ENCODE assay signal across 18 cellular contexts in genomic region chr15:80585544-80586018, GRCh38.
DNase-seq lines count a peak whose midpoint lies in the region; FAIRE-seq and TF ChIP-seq lines count a peak whose summit lies in the region.
"Had no signal": no experiment of that assay in that cellular context is flagged by ENCODE, and none has a peak within 500 bp of the region (broad histone marks: within the 10 kb centered on the region; RNA-seq: fewer than 3 reads in every experiment).

No MANE protein-coding gene starts in this region.

- H3K9me3 ChIP-seq in keratinocyte (ENCODE audit: control insufficient read depth, low read depth, low read length), result no peaks in the 10 kb centered on the region
- H3K9me3 ChIP-seq: body of pancreas, gastrocnemius medialis, thoracic aorta had no signal

- H4K20me1 ChIP-seq in keratinocyte (ENCODE audit: control insufficient read depth, extremely low read depth, insufficient read depth, low read length), result no peaks in the 10 kb centered on the region

- POLR2A ChIA-PET in RWPE1 (lab: Yijun Ruan, JAX; ENCODE audit: low non-redundant PET), result no interaction called here
- POLR2A ChIA-PET in GM10248 (lab: Yijun Ruan, JAX), result no interaction called here

- TF ChIP-seq CTCF in GM12873 (IDR thresholded peaks at IDR 0.05; ENCODE audit: insufficient read depth, low read depth, low read length, missing control alignments) (peak; percentile 23), RWPE1 (conservative IDR thresholded peaks at IDR 0.05; ENCODE audit: low read depth) (no peak; the same call in 1 of the 2 replicates), keratinocyte (optimal IDR thresholded peaks at IDR 0.05 in 1 of 3, IDR thresholded peaks at IDR 0.05 in 1 of 3, conservative IDR thresholded peaks at IDR 0.05 in 1 of 3; ENCODE audit: extremely low read depth in 1 of 3, insufficient read depth in 2 of 3, low read length in 3 of 3) (peak; percentile 68 to 72 (median 72)), GM10248 (IDR thresholded peaks at IDR 0.05; ENCODE audit: control extremely low read depth, extremely low read depth, low read depth, missing control alignments) (no peak)

- H3K4me3 ChIP-seq in keratinocyte (ENCODE audit: control insufficient read depth in 2 of 3, extremely low read depth in 1 of 3, insufficient read depth in 2 of 3, low read depth in 1 of 3, low read length in 3 of 3), result peak overlapping the region in 2 of 3 experiments; percentile 1 to 47
- H3K4me3 ChIP-seq: body of pancreas, gastrocnemius medialis, thoracic aorta had no signal

- no peaks in the 10 kb centered on the region for H3K27me3 ChIP-seq in keratinocyte (ENCODE audit: control insufficient read depth, extremely low read depth, insufficient read depth, low read length)
- H3K27me3 ChIP-seq: body of pancreas, gastrocnemius medialis had no signal

- DNase-seq in NCI-H1694 treated with DMSO at 0.1 percent for 48 hours (lab: John Stamatoyannopoulos, UW) (peak; percentile 17), NCI-H1694 (lab: John Stamatoyannopoulos, UW) (no peak), RWPE1 (ENCODE audit: low spot score) (peak; percentile 54), keratinocyte (ENCODE audit: low read depth, low spot score) (no peak), GM10248 (ENCODE audit: extremely low spot score) (no peak), H4 (ENCODE audit: low spot score) (no peak), SKM-1 (lab: John Stamatoyannopoulos, UW; ENCODE audit: unreplicated experiment) (no peak)
- DNase-seq: activated CD4-positive, alpha-beta T cell treated with anti-CD3 and anti-CD28 coated beads, Interleukin-2, amount 10 ng/mL, durations not matched to agents 7 days and 5 days; body of pancreas; CD4-positive, alpha-beta memory T cell; effector CD8-positive, alpha-beta T cell; gastrocnemius medialis; immature natural killer cell; NCI-H1930; T-helper 1 cell had no signal

- dilution Hi-C loops in keratinocyte (cut with MboI; ENCODE audit: extremely low pct_ligation_motif_present, low sequenced_read_pairs), result loop anchor here (25.0 kb wide), 1 partner anchor 102 kb away; the partner anchor contains the start of gene ABHD17C

- CTCF ChIA-PET in RWPE1 (lab: Yijun Ruan, JAX) (interaction anchor here (0.6 to 1.0 kb wide), 3 partner anchors 18 to 117 kb away, joined by 3 to 5 read pairs (median 4); no protein-coding TSS in a partner anchor), GM10248 (lab: Yijun Ruan, JAX) (interaction anchor here (1.3 kb wide), 1 partner anchor 9 kb away, joined by 3 read pairs; no protein-coding TSS in a partner anchor)

- FAIRE-seq in keratinocyte (lab: Jason Lieb, UNC), result no peak
- FAIRE-seq: A204.1 had no signal

- peak overlapping the region; percentile 12 for H3K9ac ChIP-seq in keratinocyte (ENCODE audit: control insufficient read depth, extremely low read depth, insufficient read depth, low read length)

- H3K27ac ChIP-seq in RWPE1 (peak overlapping the region; percentile 91), keratinocyte (ENCODE audit: control insufficient read depth, insufficient read depth, low read length) (peak overlapping the region; percentile 40)
- H3K27ac ChIP-seq: body of pancreas, gastrocnemius medialis, thoracic aorta had no signal

- no peak overlapping the region for H2AFZ ChIP-seq in keratinocyte (ENCODE audit: control insufficient read depth, low read length)

- H3K36me3 ChIP-seq in keratinocyte (ENCODE audit: control insufficient read depth in 2 of 2, extremely low read depth in 1 of 2, insufficient read depth in 2 of 2, low read length in 2 of 2), result no peaks in the 10 kb centered on the region
- H3K36me3 ChIP-seq: gastrocnemius medialis had no signal

- peak overlapping the region; percentile 75 for H3K4me2 ChIP-seq in keratinocyte (ENCODE audit: control insufficient read depth, extremely low read depth, insufficient read depth, low read depth, low read length)

- H3K79me2 ChIP-seq in keratinocyte (ENCODE audit: control insufficient read depth, insufficient read depth, low read length), result no peaks in the 10 kb centered on the region

- H3K9me1 ChIP-seq in keratinocyte (ENCODE audit: control insufficient read depth, extremely low read depth, insufficient read depth, low read length), result no peaks in the 10 kb centered on the region

- peaks cover 69% of the 10 kb centered on the region for H3K4me1 ChIP-seq in keratinocyte (ENCODE audit: control insufficient read depth, extremely low read depth, insufficient read depth, low read length)
- H3K4me1 ChIP-seq: gastrocnemius medialis had no signal

Comparison
In these comparisons a context has a peak if more than half of its experiments do, and no peak if none do; other contexts are left out.
1. DNase-seq: peak in NCI-H1694 treated with DMSO at 0.1 percent for 48 hours (single experiment) and RWPE1 (single experiment); none in NCI-H1694 (single experiment), keratinocyte (single experiment), GM10248 (single experiment), H4 (single experiment) and SKM-1 (single experiment).
2. CTCF ChIP-seq: peak in GM12873 (single experiment) and keratinocyte (3 of 3); none in RWPE1 (single experiment) and GM10248 (single experiment).